Comparison of ENCODE assay signal across 12 cellular contexts in genomic region chr2:201448701-201449100, GRCh38. TPM values are rescaled to one million over a fixed set of nuclear protein-coding genes. Genes with fewer than 3 reads are reported as not detected.
DNase-seq lines count a peak whose midpoint lies in the region; ATAC-seq and TF ChIP-seq lines count a peak whose summit lies in the region.
"Had no signal": no experiment of that assay in that cellular context is flagged by ENCODE, and none has a peak within 500 bp of the region (broad histone marks: within the 10 kb centered on the region; RNA-seq: fewer than 3 reads in every experiment).

No MANE protein-coding gene starts in this region.

- H3K4me3 ChIP-seq in right atrium auricular region (peak overlapping the region in 1 of 2 donors; percentile 2), right cardiac atrium (ENCODE audit: low read length) (no peak overlapping the region), SJCRH30 (no peak overlapping the region)
- H3K4me3 ChIP-seq: tibial nerve had no signal

- no peak for ATAC-seq in right cardiac atrium
- ATAC-seq in effector memory CD8-positive, alpha-beta T cell (replicated peaks), result no peak

- DNase-seq in right atrium auricular region (ENCODE audit: low spot score), result no peak
- DNase-seq in right cardiac atrium, result no peak
- DNase-seq in activated CD4-positive, alpha-beta T cell treated with anti-CD3 and anti-CD28 coated beads, Interleukin-2, amount 50 U/mL, for 1 hour, result peak; percentile 37
- no peak for DNase-seq in effector memory CD8-positive, alpha-beta T cell
- DNase-seq in stimulated activated naive CD4-positive, alpha-beta T cell treated with Interleukin-2 at 50 U/mL for 16 hours (lab: John Stamatoyannopoulos, UW), result peak; percentile 11
- DNase-seq in DMS153 (lab: John Stamatoyannopoulos, UW), result no peak
- no peak for DNase-seq in SJCRH30
- no peak for DNase-seq in GM19238 (ENCODE audit: insufficient read length, low spot score)
- DNase-seq: AML-193, NCI-H526 had no signal

- H3K27ac ChIP-seq in right atrium auricular region (peak overlapping the region; percentile 43 to 95), right cardiac atrium (ENCODE audit: low read length) (no peak overlapping the region), SJCRH30 (no peak overlapping the region)
- H3K27ac ChIP-seq: KMS-11, tibial nerve had no signal

- H3K9me3 ChIP-seq in right atrium auricular region, result no peaks in the 10 kb centered on the region
- H3K9me3 ChIP-seq in right cardiac atrium (ENCODE audit: control insufficient read depth, low read length), result no peaks in the 10 kb centered on the region
- no peaks in the 10 kb centered on the region for H3K9me3 ChIP-seq in SJCRH30 (replicated peaks)
- H3K9me3 ChIP-seq: tibial nerve had no signal

- H3K27me3 ChIP-seq in right atrium auricular region (no peaks in the 10 kb centered on the region), right cardiac atrium (ENCODE audit: control insufficient read depth, insufficient read depth) (no peaks in the 10 kb centered on the region), SJCRH30 (no peaks in the 10 kb centered on the region)
- H3K27me3 ChIP-seq: tibial nerve had no signal

- H3K36me3 ChIP-seq in right atrium auricular region, result peaks cover 6% of the 10 kb centered on the region
- H3K36me3 ChIP-seq in SJCRH30, result no peaks in the 10 kb centered on the region
- H3K36me3 ChIP-seq: tibial nerve had no signal

- no peaks in the 10 kb centered on the region for H3K27me3 Mint-ChIP-seq in effector memory CD8-positive, alpha-beta T cell

- peak overlapping the region; percentile 5 to 11 for H3K4me3 Mint-ChIP-seq in effector memory CD8-positive, alpha-beta T cell

- intact Hi-C loops in right cardiac atrium (cut with DNase I), result no loop called here

- no peak for TF ChIP-seq CTCF in right atrium auricular region (IDR thresholded peaks at IDR 0.05)

- H3K27ac Mint-ChIP-seq in effector memory CD8-positive, alpha-beta T cell, result peak overlapping the region in 1 of 2 donors; percentile 77

- peaks cover 8% of the 10 kb centered on the region for H3K36me3 Mint-ChIP-seq in effector memory CD8-positive, alpha-beta T cell (ENCODE audit: insufficient read depth)

- H3K9me3 Mint-ChIP-seq in effector memory CD8-positive, alpha-beta T cell, result no peaks in the 10 kb centered on the region

- H3K4me1 Mint-ChIP-seq in effector memory CD8-positive, alpha-beta T cell (ENCODE audit: low read depth in 2 of 2), result peaks cover 31 to 48% of the 10 kb centered on the region in 2 donors

- WGBS in right cardiac atrium, result 77% methylated on average over 4 of the region's 4 CpGs

- H3K4me1 ChIP-seq in right atrium auricular region, result peaks cover 0 to 74% of the 10 kb centered on the region in 2 donors
- peaks cover 4% of the 10 kb centered on the region for H3K4me1 ChIP-seq in right cardiac atrium (ENCODE audit: control insufficient read depth, insufficient read depth, low read length)
- peaks cover 40% of the 10 kb centered on the region for H3K4me1 ChIP-seq in SJCRH30

RNA-seq across cellular contexts. Expression of gene TRAK2, which starts 2.6 kb away (rescaled TPM):
- total RNA-seq in right atrium auricular region, result 100 to 1,000 TPM in 1 of 2 donors, 10 to 100 TPM in 1; 89.7 to 130 TPM
- 100 to 1,000 TPM in 3 of 4 donors, 10 to 100 TPM in 1; 98.2 to 141 (median 134) TPM for total RNA-seq in right cardiac atrium
- polyA plus RNA-seq in right cardiac atrium, result 37.6 TPM
- 14.8 and 15.3 TPM in 2 replicates for total RNA-seq in SJCRH30 (2014; rRNA removed; shearing (Covaris generic))

RNA-seq across cellular contexts. Expression of gene STRADB, which starts 2.8 kb away (rescaled TPM):
- total RNA-seq in right atrium auricular region, result 10 to 100 TPM; 28.5 to 78.1 TPM
- total RNA-seq in right cardiac atrium, result 10 to 100 TPM; 35.4 to 51.3 (median 43.4) TPM
- 46.9 TPM for polyA plus RNA-seq in right cardiac atrium
- total RNA-seq in SJCRH30 (2014; rRNA removed; shearing (Covaris generic)), result 26.5 and 27.6 TPM in 2 replicates

Comparison
In these comparisons a context has a peak if more than half of its experiments do, and no peak if none do; other contexts are left out.
1. H3K27ac ChIP-seq: peak in right atrium auricular region (2 of 2); none in right cardiac atrium (single experiment) and SJCRH30 (single experiment).
2. DNase-seq: peak in activated CD4-positive, alpha-beta T cell treated with anti-CD3 and anti-CD28 coated beads, Interleukin-2, amount 50 U/mL, for 1 hour (single experiment) and stimulated activated naive CD4-positive, alpha-beta T cell treated with Interleukin-2 at 50 U/mL for 16 hours (single experiment); none in right atrium auricular region (single experiment), right cardiac atrium (0 of 3), effector memory CD8-positive, alpha-beta T cell (0 of 3), DMS153 (single experiment), SJCRH30 (0 of 2) and GM19238 (single experiment).